18 cellular contexts compared by ENCODE assay signal in genomic region chr1:153799566-153800465, GRCh38. TPM values are rescaled to one million over a fixed set of nuclear protein-coding genes. Genes with fewer than 3 reads are reported as not detected.
DNase-seq lines count a peak whose midpoint lies in the region; ATAC-seq, FAIRE-seq and TF ChIP-seq lines count a peak whose summit lies in the region.
"Had no signal": no experiment of that assay in that cellular context is flagged by ENCODE, and none has a peak within 500 bp of the region (broad histone marks: within the 10 kb centered on the region; RNA-seq: fewer than 3 reads in every experiment).

No MANE protein-coding gene starts in this region.

- POLR2A ChIA-PET in K562 (lab: Yijun Ruan, JAX), result interaction anchor here (1.0 to 2.7 kb wide), 4 partner anchors 8 to 191 kb away, joined by 3 to 13 read pairs (median 6); partner anchors contain the start of gene RPS27

- no peaks in the 10 kb centered on the region for H3K36me3 ChIP-seq in K562 (ENCODE audit: control insufficient read depth, insufficient read depth, low read length)
- H3K36me3 ChIP-seq: BE2C had no signal

- peak overlapping the region in 1 of 2 experiments; percentile 48; a peak in 1 of 4 replicates for H3K9ac ChIP-seq in K562 (ENCODE audit: insufficient read depth in 1 of 2, low read depth in 2 of 2, low read length in 2 of 2)

- intact Hi-C loops in K562 (cut with micrococcal nuclease), result loop anchor here (5.0 kb wide), 2 partner anchors 122 to 167 kb away; partner anchors contain the start of genes CREB3L4 and GATAD2B

- no peak for TF ChIP-seq EP300 in K562 (IDR thresholded peaks at IDR 0.05; ENCODE audit: low read length)

- no peak for DNase-seq in T-helper 2 cell treated with Interferon-gamma antibody and Interleukin-4, amounts not matched to agents 5 μg/mL and 100 μg/mL, for 36 hours (ENCODE audit: low spot score)
- DNase-seq in T-helper 2 cell (no peak), H4 (ENCODE audit: low spot score) (peak; percentile 4), K562 (ENCODE audit: extremely low read depth in 1 of 4, low spot score in 3 of 4) (no peak)
- DNase-seq in stimulated activated effector memory CD8-positive, alpha-beta T cell treated with anti-CD3 and anti-CD28 coated beads, Interleukin-12 subunit alpha, Interleukin-12 subunit beta, amount 100 ng/mL, for 72 hours (ENCODE audit: low spot score in 2 of 2), result no peak
- DNase-seq in NK-92 treated with Interleukin-12 subunit alpha and Interleukin-12 subunit beta, amount 100 ng/mL, for 24 hours (lab: John Stamatoyannopoulos, UW), result no peak
- DNase-seq: BE2C, GDM1, Karpas-422, MG63, NCI-H1092 treated with DMSO at 0.1 percent for 48 hours, NCI-H524 treated with DMSO at 0.1 percent for 48 hours, SHP77 treated with DMSO at 0.1 percent for 48 hours had no signal

- H3K4me3 Mint-ChIP-seq in T-helper 2 cell treated with Interferon-gamma antibody and Interleukin-4, amounts not matched to agents 5 μg/mL and 100 μg/mL, for 36 hours, result no peak overlapping the region
- no peak overlapping the region for H3K4me3 Mint-ChIP-seq in stimulated activated effector memory CD8-positive, alpha-beta T cell treated with anti-CD3 and anti-CD28 coated beads, Interleukin-12 subunit alpha, Interleukin-12 subunit beta, amount 100 ng/mL, for 72 hours
- H3K4me3 Mint-ChIP-seq: GM23338 had no signal

- H3K4me2 ChIP-seq in K562 (ENCODE audit: insufficient read depth, low read length), result no peak overlapping the region
- H3K4me2 ChIP-seq: GM23338 had no signal

- peaks cover 0 to 29% of the 10 kb centered on the region in 2 experiments; a peak in 3 of 5 replicates for H3K4me1 ChIP-seq in K562 (replicated peaks in 1 of 2; ENCODE audit: control insufficient read depth in 2 of 2, insufficient read depth in 2 of 2, low read length in 2 of 2)
- H3K4me1 ChIP-seq: BE2C had no signal

- H2AFZ ChIP-seq in K562 (ENCODE audit: low read depth, low read length), result no peak overlapping the region
- H2AFZ ChIP-seq: GM23338 had no signal

- TF ChIP-seq RAD21 in K562 (CRISPR knock-in tag; conservative IDR thresholded peaks at IDR 0.05 in 1 of 2, IDR thresholded peaks at IDR 0.05 in 1 of 2), result no peak

- H3K4me1 Mint-ChIP-seq in T-helper 2 cell treated with Interferon-gamma antibody and Interleukin-4, amounts not matched to agents 5 μg/mL and 100 μg/mL, for 36 hours (ENCODE audit: low read depth), result peaks cover 21% of the 10 kb centered on the region
- H3K4me1 Mint-ChIP-seq in stimulated activated effector memory CD8-positive, alpha-beta T cell treated with anti-CD3 and anti-CD28 coated beads, Interleukin-12 subunit alpha, Interleukin-12 subunit beta, amount 100 ng/mL, for 72 hours, result peaks cover 47% of the 10 kb centered on the region

- peaks cover 11% of the 10 kb centered on the region for H3K36me3 Mint-ChIP-seq in T-helper 2 cell treated with Interferon-gamma antibody and Interleukin-4, amounts not matched to agents 5 μg/mL and 100 μg/mL, for 36 hours (ENCODE audit: low read depth)
- H3K36me3 Mint-ChIP-seq in stimulated activated effector memory CD8-positive, alpha-beta T cell treated with anti-CD3 and anti-CD28 coated beads, Interleukin-12 subunit alpha, Interleukin-12 subunit beta, amount 100 ng/mL, for 72 hours, result peaks cover 28% of the 10 kb centered on the region

- ATAC-seq in K562, result no peak
- ATAC-seq in stimulated activated effector memory CD8-positive, alpha-beta T cell treated with anti-CD3 and anti-CD28 coated beads, Interleukin-12 subunit alpha, Interleukin-12 subunit beta, amount 100 ng/mL, for 72 hours, result no peak
- ATAC-seq in GM19351 (IDR thresholded peaks at IDR 0.05; ENCODE audit: unreplicated experiment), result no peak
- no peak for ATAC-seq in HG02884 (IDR thresholded peaks at IDR 0.05; ENCODE audit: unreplicated experiment)
- ATAC-seq: GM12878, GM23338 had no signal

- CTCF ChIA-PET in K562 (lab: Yijun Ruan, JAX; ENCODE audit: low intra/inter-chr PET ratio), result no interaction called here

- no peak for TF ChIP-seq CTCF in K562 (IDR thresholded peaks at IDR 0.05 in 2 of 3, conservative IDR thresholded peaks at IDR 0.05 in 1 of 3; ENCODE audit: insufficient read depth in 2 of 3, low read depth in 1 of 3, low read length in 3 of 3)

- no peaks in the 10 kb centered on the region for H3K9me1 ChIP-seq in K562 (ENCODE audit: control insufficient read depth, insufficient read depth, low read length)

- H3K4me3 ChIP-seq in K562, result no peak overlapping the region
- H3K4me3 ChIP-seq: GM12878, GM23338, MG63 had no signal

- no peaks in the 10 kb centered on the region for H3K9me3 ChIP-seq in K562 (replicated peaks; ENCODE audit: control insufficient read depth, insufficient read depth, low read depth, low read length)
- H3K9me3 ChIP-seq: BE2C, MG63 had no signal

- H3K27ac Mint-ChIP-seq in T-helper 2 cell treated with Interferon-gamma antibody and Interleukin-4, amounts not matched to agents 5 μg/mL and 100 μg/mL, for 36 hours, result peak overlapping the region; percentile 27
- peak overlapping the region; percentile 67 for H3K27ac Mint-ChIP-seq in stimulated activated effector memory CD8-positive, alpha-beta T cell treated with anti-CD3 and anti-CD28 coated beads, Interleukin-12 subunit alpha, Interleukin-12 subunit beta, amount 100 ng/mL, for 72 hours
- H3K27ac Mint-ChIP-seq: GM23338 had no signal

- H4K20me1 ChIP-seq in K562 (replicated peaks; ENCODE audit: control insufficient read depth, insufficient read depth, low read length), result no peaks in the 10 kb centered on the region

- no TSS peak for BruUV-seq in K562 (replicated peaks; lab: Mats Ljungman, UMichigan)

- in situ Hi-C loops in K562 (cut with MboI), result loop anchor here (5.0 kb wide), 1 partner anchor 187 kb away; the partner anchor contains the start of gene RAB13

- FAIRE-seq in K562 (lab: Jason Lieb, UNC), result no peak
- FAIRE-seq: GM12878, RCC 7860 had no signal

- no peak overlapping the region for H3K27ac ChIP-seq in K562 (ENCODE audit: extremely low read depth, low read depth, low read length)

- WGBS in K562 (ENCODE audit: insufficient coverage, low coverage, missing lambda C conversion rate), result 76% methylated on average over 27 of the region's 27 CpGs

- no peaks in the 10 kb centered on the region for H3K27me3 Mint-ChIP-seq in T-helper 2 cell treated with Interferon-gamma antibody and Interleukin-4, amounts not matched to agents 5 μg/mL and 100 μg/mL, for 36 hours (ENCODE audit: low read depth)

- no peaks in the 10 kb centered on the region for H3K9me3 Mint-ChIP-seq in T-helper 2 cell treated with Interferon-gamma antibody and Interleukin-4, amounts not matched to agents 5 μg/mL and 100 μg/mL, for 36 hours
- no peaks in the 10 kb centered on the region for H3K9me3 Mint-ChIP-seq in stimulated activated effector memory CD8-positive, alpha-beta T cell treated with anti-CD3 and anti-CD28 coated beads, Interleukin-12 subunit alpha, Interleukin-12 subunit beta, amount 100 ng/mL, for 72 hours
- H3K9me3 Mint-ChIP-seq: GM23338 had no signal

- H3K79me2 ChIP-seq in K562 (ENCODE audit: control insufficient read depth, insufficient read depth, low read length), result no peaks in the 10 kb centered on the region

- TF ChIP-seq POLR2A in K562 (conservative IDR thresholded peaks at IDR 0.05), result no peak

- H3K27me3 ChIP-seq in K562 (ENCODE audit: control insufficient read depth in 2 of 2, insufficient read depth in 2 of 2, low read length in 2 of 2), result no peaks in the 10 kb centered on the region
- H3K27me3 ChIP-seq: BE2C, MG63 had no signal

TF ChIP-seq in K562, 482 proteins besides CTCF, POLR2A, EP300 and RAD21:
- TF ChIP-seq HMG20A (CRISPR knock-in tag; conservative IDR thresholded peaks at IDR 0.05) (no peak), POLR2G (IDR thresholded peaks at IDR 0.05; ENCODE audit: low read depth, low read length) (0 out of 2 replicates have a peak, but pooled peaks have one; percentile 43), ZBED1 (IDR thresholded peaks at IDR 0.05) (no peak), ZNF124 (CRISPR knock-in tag; IDR thresholded peaks at IDR 0.05) (no peak), ZNF23 (CRISPR knock-in tag; IDR thresholded peaks at IDR 0.05) (no peak), TAF9B (IDR thresholded peaks at IDR 0.05; ENCODE audit: partially characterized antibody) (no peak)

RNA-seq across cellular contexts. Expression of gene SLC27A3, which starts 24.6 kb away (rescaled TPM):
- total RNA-seq in H4 (2014; rRNA removed; shearing (Covaris generic)), result 0.93 and 2.9 TPM in 2 replicates
- 12.5 and 30.3 TPM in 2 replicates for total RNA-seq in K562 (2011; cell fraction: chromatin; rRNA removed; ENCODE audit: low replicate concordance)
- total RNA-seq in K562 (2011; cell fraction: nucleolus; rRNA removed), result 16.4 and 17.8 TPM in 2 replicates
- 10.8 and 15.5 TPM in 2 replicates for total RNA-seq in K562 (2011; cell fraction: nucleoplasm; rRNA removed)
- total RNA-seq in K562 (2014; rRNA removed) (1.2 and 4.0 TPM in 2 replicates), K562 (2014; rRNA removed; fragmentation: Illumina TruSeq; extraction: Trizol) (1.6 and 2.6 TPM in 2 replicates), K562 (2015; rRNA removed; fragmentation: Illumina TruSeq; extraction: Trizol) (2.1 and 3.0 TPM in 2 replicates), K562 (2021) (2.8 and 3.6 TPM in 2 replicates)
- polyA plus RNA-seq in K562 (2011; rRNA removed) (4.1 and 4.3 TPM in 2 replicates), K562 (2014; fragmentation: Illumina TruSeq; extraction: Trizol) (4.7 and 4.9 TPM in 2 replicates), K562 (2014; fragmentation: Nextera tagmentation; extraction: Ambion mirVana) (under 1 TPM; 0.57 to 0.79 TPM), K562 (2014; rRNA removed) (4.3 and 5.2 TPM in 2 replicates)
- 4.4 and 4.6 TPM in 2 replicates for polyA plus RNA-seq in K562 (2011; cell fraction: cytosol; rRNA removed)
- polyA plus RNA-seq in K562 (2011; cell fraction: nucleus; rRNA removed), result 27.9 and 39.9 TPM in 2 replicates
- 5.5 and 7.3 TPM in 2 replicates for polyA plus RNA-seq in K562 (2012)
- polyA minus RNA-seq in K562 (2011; rRNA and poly(A)+ RNA removed), result 3.5 and 3.8 TPM in 2 replicates
- polyA minus RNA-seq in K562 (2011; cell fraction: cytosol; rRNA and poly(A)+ RNA removed), result 3.2 and 4.8 TPM in 2 replicates
- polyA minus RNA-seq in K562 (2011; cell fraction: nucleus; rRNA and poly(A)+ RNA removed), result 2.7 and 4.0 TPM in 2 replicates
